Comparison of ENCODE assay signal across 18 cellular contexts in the genomic region with DNA sequence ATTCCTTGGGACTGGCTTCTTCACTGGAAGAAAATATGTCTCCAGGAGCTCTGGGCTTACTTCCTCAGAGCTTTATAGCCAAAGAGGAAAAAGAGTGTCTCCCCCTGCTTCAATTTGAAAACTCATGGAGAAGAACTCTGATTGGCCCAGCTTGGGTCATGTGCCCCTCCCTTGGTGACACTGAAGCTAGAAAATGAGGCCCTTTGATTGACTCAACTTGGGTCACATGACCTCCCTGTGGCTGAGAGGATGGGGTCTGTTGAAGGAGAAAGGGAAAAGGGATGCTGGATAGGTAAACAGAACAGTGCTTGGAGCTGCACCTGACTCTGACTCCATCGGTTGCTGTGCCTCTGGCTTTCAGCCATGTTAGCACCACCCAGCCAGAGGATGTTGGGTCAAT.
DNase-seq lines count a peak whose midpoint lies in the region; ATAC-seq, FAIRE-seq and TF ChIP-seq lines count a peak whose summit lies in the region.
"Had no signal": no experiment of that assay in that cellular context is flagged by ENCODE, and none has a peak within 500 bp of the region (broad histone marks: within the 10 kb centered on the region; RNA-seq: fewer than 3 reads in every experiment).

No MANE protein-coding gene starts in this region.

- H3K79me2 ChIP-seq in GM23338 (replicated peaks; ENCODE audit: insufficient read depth) (no peaks in the 10 kb centered on the region), endothelial cell of umbilical vein (ENCODE audit: control insufficient read depth, insufficient read depth, low read length) (no peaks in the 10 kb centered on the region)

- H3K36me3 Mint-ChIP-seq in GM23338 (ENCODE audit: low read depth), result no peaks in the 10 kb centered on the region
- no peaks in the 10 kb centered on the region for H3K36me3 Mint-ChIP-seq in WTC11
- H3K36me3 Mint-ChIP-seq: CD14-positive monocyte; CD8-positive, alpha-beta T cell had no signal

- no peaks in the 10 kb centered on the region for H3F3A ChIP-seq in GM23338 (replicated peaks; ENCODE audit: low read depth)

- H3K4me1 ChIP-seq in GM23338 (ENCODE audit: insufficient read depth) (0 out of 2 replicates have a peak, but pooled peaks cover 2% of the 10 kb centered on the region), endothelial cell of umbilical vein (ENCODE audit: control insufficient read depth, extremely low read depth, insufficient read depth, low read length) (peaks cover 28% of the 10 kb centered on the region), body of pancreas (peaks cover 13% of the 10 kb centered on the region)

- H2AFZ ChIP-seq in GM23338 (peak overlapping the region; percentile 47; the same call in 1 of the 2 replicates), endothelial cell of umbilical vein (ENCODE audit: low read depth, low read length) (no peak overlapping the region)

- H3K4me3 Mint-ChIP-seq in GM23338 (no peak overlapping the region), WTC11 (no peak overlapping the region)
- H3K4me3 Mint-ChIP-seq: CD14-positive monocyte; CD8-positive, alpha-beta T cell had no signal

- DNase-seq in GM23338 (ENCODE audit: low spot score), result no peak
- no peak for DNase-seq in WTC11 (ENCODE audit: low spot score)
- no peak for DNase-seq in endothelial cell of umbilical vein (ENCODE audit: low read depth, low spot score)
- DNase-seq in sciatic nerve (ENCODE audit: low spot score), result peak; percentile 8
- DNase-seq in dermis blood vessel endothelial cell, result no peak
- DNase-seq in body of pancreas, result no peak
- DNase-seq: CD8-positive, alpha-beta T cell; COR-L47; DMS153; DMS79 treated with DMSO at 0.1 percent for 48 hours; EL; H7 had no signal

- H3K27ac Mint-ChIP-seq in GM23338 (no peak overlapping the region), WTC11 (no peak overlapping the region)
- H3K27ac Mint-ChIP-seq: CD14-positive monocyte; CD8-positive, alpha-beta T cell had no signal

- no peaks in the 10 kb centered on the region for H3K9me1 ChIP-seq in endothelial cell of umbilical vein (replicated peaks; ENCODE audit: control insufficient read depth, extremely low read depth, insufficient read depth, low read length)

- no peaks in the 10 kb centered on the region for H3K36me3 ChIP-seq in GM23338 (ENCODE audit: insufficient read depth)
- H3K36me3 ChIP-seq in endothelial cell of umbilical vein (ENCODE audit: control insufficient read depth in 2 of 2, extremely low read depth in 1 of 2, insufficient read depth in 2 of 2, low read length in 2 of 2), result no peaks in the 10 kb centered on the region
- H3K36me3 ChIP-seq in body of pancreas (replicated peaks in 1 of 2; ENCODE audit: insufficient read depth in 1 of 2, low read depth in 2 of 2), result no peaks in the 10 kb centered on the region

- intact Hi-C loops in endothelial cell of umbilical vein (cut with micrococcal nuclease), result no loop called here
- intact Hi-C loops in sciatic nerve (cut with DNase I), result no loop called here
- intact Hi-C loops in body of pancreas (cut with DNase I), result no loop called here

- H3K9me3 ChIP-seq in endothelial cell of umbilical vein (replicated peaks; ENCODE audit: control insufficient read depth, insufficient read depth, low read length) (no peaks in the 10 kb centered on the region), body of pancreas (no peaks in the 10 kb centered on the region)

- no peak overlapping the region for H3K4me3 ChIP-seq in GM23338
- no peak overlapping the region for H3K4me3 ChIP-seq in endothelial cell of umbilical vein (replicated peaks in 1 of 3; ENCODE audit: insufficient read depth in 1 of 3, low read depth in 1 of 3, low read length in 3 of 3)
- H3K4me3 ChIP-seq in body of pancreas, result no peak overlapping the region

- no peak for FAIRE-seq in endothelial cell of umbilical vein (lab: Jason Lieb, UNC)
- FAIRE-seq: A204.1, D721Med, G401.6, GM12891 had no signal

- dilution Hi-C loops in endothelial cell of umbilical vein (cut with MboI; ENCODE audit: extremely low pct_ligation_motif_present, low sequenced_read_pairs), result no loop called here

- CTCF ChIA-PET in WTC11 (lab: Charles Lee) (interaction anchor here (0.5 to 1.2 kb wide), 2 partner anchors 70 to 97 kb away, joined by 3 to 4 read pairs; a partner anchor contains a TSS), endothelial cell of umbilical vein (lab: Charles Lee) (interaction anchor here (1.1 to 2.2 kb wide), 4 partner anchors 46 to 214 kb away, joined by 3 to 29 read pairs (median 8); no protein-coding TSS in a partner anchor)

- no peak for TF ChIP-seq CTCF in GM23338 (conservative IDR thresholded peaks at IDR 0.05; ENCODE audit: low read depth in 2 of 2)
- no peak for TF ChIP-seq CTCF in WTC11 (IDR thresholded peaks at IDR 0.05)
- TF ChIP-seq CTCF in endothelial cell of umbilical vein (IDR thresholded peaks at IDR 0.05; ENCODE audit: extremely low read depth in 1 of 2, insufficient read depth in 1 of 2, low read depth in 1 of 2, low read length in 2 of 2), result no peak
- TF ChIP-seq CTCF in body of pancreas (IDR thresholded peaks at IDR 0.05), result no peak

- WGBS in body of pancreas, 2 donors, result 85 to 91% methylated on average over 1 of the region's 1 CpG

- H3K27ac ChIP-seq in GM23338 (ENCODE audit: low read depth) (no peak overlapping the region), endothelial cell of umbilical vein (ENCODE audit: insufficient read depth, low read depth, low read length) (peak overlapping the region; percentile 93), body of pancreas (no peak overlapping the region)

- H3K27me3 ChIP-seq in GM23338 (ENCODE audit: insufficient read depth) (no peaks in the 10 kb centered on the region), endothelial cell of umbilical vein (ENCODE audit: control insufficient read depth in 2 of 2, insufficient read depth in 2 of 2, low read length in 2 of 2) (no peaks in the 10 kb centered on the region), body of pancreas (no peaks in the 10 kb centered on the region)

- BruUV-seq in endothelial cell of umbilical vein (replicated peaks; lab: Mats Ljungman, UMichigan), result no TSS peak

- H3K9ac ChIP-seq in endothelial cell of umbilical vein (replicated peaks; ENCODE audit: extremely low read depth, insufficient read depth, low read length), result no peak overlapping the region

- POLR2A ChIA-PET in WTC11 (lab: Charles Lee), result no interaction called here
- POLR2A ChIA-PET in endothelial cell of umbilical vein (lab: Charles Lee), result no interaction called here

- TF ChIP-seq POLR2A in endothelial cell of umbilical vein (IDR thresholded peaks at IDR 0.05; ENCODE audit: low read depth, low read length), result no peak
- no peak for TF ChIP-seq POLR2A in body of pancreas (IDR thresholded peaks at IDR 0.05)

- ATAC-seq in GM23338 (no peak), WTC11 (no peak), sciatic nerve (no peak), GM18520 (IDR thresholded peaks at IDR 0.05; ENCODE audit: unreplicated experiment) (no peak), body of pancreas (no peak)
- ATAC-seq: CD8-positive, alpha-beta T cell had no signal

- H4K20me1 ChIP-seq in GM23338 (replicated peaks; ENCODE audit: insufficient read depth), result no peaks in the 10 kb centered on the region
- no peaks in the 10 kb centered on the region for H4K20me1 ChIP-seq in endothelial cell of umbilical vein (replicated peaks; ENCODE audit: control insufficient read depth, extremely low read depth, insufficient read depth, low read length)

- no peaks in the 10 kb centered on the region for H3K9me2 ChIP-seq in GM23338 (ENCODE audit: insufficient read depth)

- H3K4me1 Mint-ChIP-seq in GM23338, result no peaks in the 10 kb centered on the region; the same call in 1 of the 3 replicates
- no peaks in the 10 kb centered on the region for H3K4me1 Mint-ChIP-seq in WTC11

- H3K27me3 Mint-ChIP-seq in GM23338 (ENCODE audit: insufficient read depth, low read depth, poor library complexity) (peaks cover 14% of the 10 kb centered on the region), WTC11 (ENCODE audit: low read depth) (no peaks in the 10 kb centered on the region)

- H3K9me3 Mint-ChIP-seq in GM23338 (no peaks in the 10 kb centered on the region), WTC11 (0 out of 2 replicates have a peak, but pooled peaks cover 4% of the 10 kb centered on the region)
- H3K9me3 Mint-ChIP-seq: CD8-positive, alpha-beta T cell had no signal

- no peak overlapping the region for H3K4me2 ChIP-seq in GM23338
- no peak overlapping the region for H3K4me2 ChIP-seq in endothelial cell of umbilical vein (ENCODE audit: insufficient read depth, low read length)

TF ChIP-seq in GM23338, 12 proteins besides CTCF, POLR2A, EP300 and RAD21 (continues in another document):
- no peak for TF ChIP-seq CREB1 (CRISPR knock-in tag; IDR thresholded peaks at IDR 0.05; ENCODE audit: low read depth)

TF ChIP-seq in WTC11, 78 proteins besides CTCF, POLR2A, EP300 and RAD21 (continues in another document):
- TF ChIP-seq SP1 (CRISPR knock-in tag; conservative IDR thresholded peaks at IDR 0.05) (no peak), TP53 (CRISPR knock-in tag; IDR thresholded peaks at IDR 0.05) (no peak), MYBL2 (CRISPR knock-in tag; IDR thresholded peaks at IDR 0.05) (no peak)
- TF ChIP-seq, protein P1, sequence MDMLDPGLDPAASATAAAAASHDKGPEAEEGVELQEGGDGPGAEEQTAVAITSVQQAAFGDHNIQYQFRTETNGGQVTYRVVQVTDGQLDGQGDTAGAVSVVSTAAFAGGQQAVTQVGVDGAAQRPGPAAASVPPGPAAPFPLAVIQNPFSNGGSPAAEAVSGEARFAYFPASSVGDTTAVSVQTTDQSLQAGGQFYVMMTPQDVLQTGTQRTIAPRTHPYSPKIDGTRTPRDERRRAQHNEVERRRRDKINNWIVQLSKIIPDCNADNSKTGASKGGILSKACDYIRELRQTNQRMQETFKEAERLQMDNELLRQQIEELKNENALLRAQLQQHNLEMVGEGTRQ (CRISPR knock-in tag; IDR thresholded peaks at IDR 0.05), result peak; percentile 67

TF ChIP-seq in endothelial cell of umbilical vein, 7 proteins besides CTCF, POLR2A, EP300 and RAD21:
- TF ChIP-seq, protein P2, sequence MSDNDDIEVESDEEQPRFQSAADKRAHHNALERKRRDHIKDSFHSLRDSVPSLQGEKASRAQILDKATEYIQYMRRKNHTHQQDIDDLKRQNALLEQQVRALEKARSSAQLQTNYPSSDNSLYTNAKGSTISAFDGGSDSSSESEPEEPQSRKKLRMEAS (IDR thresholded peaks at IDR 0.05; ENCODE audit: insufficient read depth, insufficient read length), result no peak
- no peak for TF ChIP-seq POLR2AphosphoS5 (IDR thresholded peaks at IDR 0.05; ENCODE audit: insufficient read depth, low read depth, low read length)
- TF ChIP-seq MYC (IDR thresholded peaks at IDR 0.05; ENCODE audit: low read depth, low read length), result no peak
- TF ChIP-seq JUN (IDR thresholded peaks at IDR 0.05; ENCODE audit: borderline replicate concordance, insufficient read depth, insufficient read length, low read depth), result no peak
- TF ChIP-seq EZH2 (IDR thresholded peaks at IDR 0.05; ENCODE audit: borderline replicate concordance, low read depth, low read length, severe bottlenecking), result no peak
- no peak for TF ChIP-seq GATA2 (IDR thresholded peaks at IDR 0.05; ENCODE audit: insufficient read depth, insufficient read length, low read depth, low read length)
- TF ChIP-seq FOS (IDR thresholded peaks at IDR 0.05; ENCODE audit: borderline replicate concordance, insufficient read depth, low read length), result no peak
TF ChIP-seq in endothelial cell of umbilical vein: peak in this region for 0.
